ENCODE assay signal across 1 cellular context in genomic region chrX:88416002-88416401, GRCh38.
TF ChIP-seq lines count a peak whose summit lies in the region.

No MANE protein-coding gene starts in this region.

TF ChIP-seq in IMR-90, 13 proteins besides CTCF, POLR2A, EP300 and RAD21 (continued from another document):
- TF ChIP-seq USF2 (IDR thresholded peaks at IDR 0.05; ENCODE audit: low read depth, low read length) (no peak), CEBPB (IDR thresholded peaks at IDR 0.05; ENCODE audit: low read depth, low read length) (no peak), ELK1 (IDR thresholded peaks at IDR 0.05; ENCODE audit: borderline replicate concordance, low read depth, low read length) (no peak)
